Comparison of ENCODE assay signal across 8 cellular contexts in the genomic region with DNA sequence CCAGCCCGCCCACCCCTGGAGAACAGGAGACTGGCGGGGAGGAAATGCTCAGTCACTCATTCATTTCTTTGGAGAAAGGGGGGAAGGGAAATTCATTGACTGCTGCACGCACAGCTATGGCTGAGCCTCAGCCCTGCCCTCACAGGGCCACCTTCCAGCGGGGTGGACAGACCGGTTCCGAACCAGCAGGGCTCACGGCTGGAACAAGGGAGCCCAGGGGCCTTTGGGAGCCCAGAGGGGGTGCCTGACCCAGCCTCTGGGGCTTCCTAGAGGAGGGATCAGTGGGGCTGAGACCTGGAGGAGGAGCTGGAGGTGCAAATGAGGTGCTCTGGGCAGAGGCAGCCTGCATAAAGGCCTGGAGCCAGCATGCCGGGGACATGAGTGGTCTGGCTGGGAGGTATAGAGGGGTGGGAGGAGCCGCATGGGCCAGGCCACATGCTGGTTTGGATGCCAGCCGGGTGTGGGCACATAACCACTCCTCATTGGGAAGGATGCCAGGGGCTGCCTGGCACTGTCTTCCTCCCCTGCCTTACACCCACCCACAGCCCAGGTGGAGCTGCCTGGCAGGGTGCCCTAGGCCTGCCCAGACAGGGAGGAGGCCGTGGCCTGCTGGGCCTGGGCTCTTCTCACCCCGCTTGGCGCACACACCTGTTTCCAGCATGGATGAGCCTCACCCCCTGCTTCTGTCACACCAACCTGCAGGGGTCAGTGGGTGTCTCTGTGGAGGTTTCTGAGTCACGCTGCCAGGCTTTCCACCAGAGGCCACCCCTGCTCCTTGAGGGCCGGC. TPM values are rescaled to one million over a fixed set of nuclear protein-coding genes. Genes with fewer than 3 reads are reported as not detected.
DNase-seq lines count a peak whose midpoint lies in the region; ATAC-seq and TF ChIP-seq lines count a peak whose summit lies in the region.

No MANE protein-coding gene starts in this region.

- H3K36me3 Mint-ChIP-seq in progenitor cell of endocrine pancreas (ENCODE audit: insufficient read depth): peaks cover 6% of the 10 kb centered on the region
- peaks cover 8% of the 10 kb centered on the region for H3K36me3 Mint-ChIP-seq in natural killer cell treated with Interleukin-12 subunit alpha and Interleukin-12 subunit beta and Interleukin-15 and Interleukin-18, amount 100 ng/mL, for 72 hours

- DNase-seq in NCI-H146 (lab: John Stamatoyannopoulos, UW) (peak; percentile 64), NCI-H146 treated with DMSO at 0.1 percent for 48 hours (lab: John Stamatoyannopoulos, UW; ENCODE audit: unreplicated experiment) (no peak), RPMI8226 (peak; percentile 98), glomerular visceral epithelial cell (ENCODE audit: extremely low spot score) (peak; percentile 99), progenitor cell of endocrine pancreas (ENCODE audit: low spot score, unreplicated experiment) (peak; percentile 37), GM20000 (ENCODE audit: low spot score) (no peak)
- no peak for DNase-seq in natural killer cell treated with Interleukin-12 subunit alpha and Interleukin-12 subunit beta and Interleukin-15 and Interleukin-18, amount 100 ng/mL, for 72 hours (ENCODE audit: low spot score)

- peaks cover 17% of the 10 kb centered on the region for H3K4me1 Mint-ChIP-seq in progenitor cell of endocrine pancreas (ENCODE audit: low read depth)
- peaks cover 14 to 22% of the 10 kb centered on the region in 2 donors for H3K4me1 Mint-ChIP-seq in natural killer cell treated with Interleukin-12 subunit alpha and Interleukin-12 subunit beta and Interleukin-15 and Interleukin-18, amount 100 ng/mL, for 72 hours (ENCODE audit: low read depth in 2 of 2)

- no peak for ATAC-seq in natural killer cell treated with Interleukin-12 subunit alpha and Interleukin-12 subunit beta and Interleukin-15 and Interleukin-18, amount 100 ng/mL, for 72 hours
- no peak for ATAC-seq in GM18520 (IDR thresholded peaks at IDR 0.05; ENCODE audit: unreplicated experiment)

- no peaks in the 10 kb centered on the region for H3K27me3 Mint-ChIP-seq in progenitor cell of endocrine pancreas
- no peaks in the 10 kb centered on the region for H3K27me3 Mint-ChIP-seq in natural killer cell treated with Interleukin-12 subunit alpha and Interleukin-12 subunit beta and Interleukin-15 and Interleukin-18, amount 100 ng/mL, for 72 hours

- no peaks in the 10 kb centered on the region for H3K9me3 Mint-ChIP-seq in progenitor cell of endocrine pancreas (ENCODE audit: low read depth)
- H3K9me3 Mint-ChIP-seq in natural killer cell treated with Interleukin-12 subunit alpha and Interleukin-12 subunit beta and Interleukin-15 and Interleukin-18, amount 100 ng/mL, for 72 hours: no peaks in the 10 kb centered on the region

- H3K4me3 Mint-ChIP-seq in progenitor cell of endocrine pancreas (ENCODE audit: low read depth): no peak overlapping the region
- no peak overlapping the region for H3K4me3 Mint-ChIP-seq in natural killer cell treated with Interleukin-12 subunit alpha and Interleukin-12 subunit beta and Interleukin-15 and Interleukin-18, amount 100 ng/mL, for 72 hours

- TF ChIP-seq CTCF in progenitor cell of endocrine pancreas (IDR thresholded peaks at IDR 0.05; ENCODE audit: unreplicated experiment): no peak
- TF ChIP-seq CTCF in GM20000 (IDR thresholded peaks at IDR 0.05; ENCODE audit: extremely low read depth, missing control alignments): no peak

- peak overlapping the region; percentile 95 for H3K27ac Mint-ChIP-seq in progenitor cell of endocrine pancreas
- H3K27ac Mint-ChIP-seq in natural killer cell treated with Interleukin-12 subunit alpha and Interleukin-12 subunit beta and Interleukin-15 and Interleukin-18, amount 100 ng/mL, for 72 hours: no peak overlapping the region

RNA-seq across cellular contexts. Expression of a gene that starts 26.9 kb away (rescaled TPM):
- 97.8 and 102 TPM in 2 replicates for total RNA-seq in progenitor cell of endocrine pancreas
- 100 to 1,000 TPM in 1 of 2 donors, 10 to 100 TPM in 1; 87.4 to 153 TPM for total RNA-seq in natural killer cell treated with Interleukin-12 subunit alpha and Interleukin-12 subunit beta and Interleukin-15 and Interleukin-18, amount 100 ng/mL, for 72 hours

RNA-seq across cellular contexts. Expression of a gene that starts 39.6 kb away (rescaled TPM):
- total RNA-seq in progenitor cell of endocrine pancreas: 31.6 and 33.8 TPM in 2 replicates
- not detected for total RNA-seq in natural killer cell treated with Interleukin-12 subunit alpha and Interleukin-12 subunit beta and Interleukin-15 and Interleukin-18, amount 100 ng/mL, for 72 hours

RNA-seq across cellular contexts. Expression of a gene that starts 55.0 kb away (rescaled TPM):
- total RNA-seq in progenitor cell of endocrine pancreas: 0.19 and 0.36 TPM in 2 replicates
- not detected for total RNA-seq in natural killer cell treated with Interleukin-12 subunit alpha and Interleukin-12 subunit beta and Interleukin-15 and Interleukin-18, amount 100 ng/mL, for 72 hours

Comparison
In these comparisons a context has a peak if more than half of its experiments do, and no peak if none do; other contexts are left out.
1. DNase-seq: peak in NCI-H146 (single experiment), RPMI8226 (single experiment), glomerular visceral epithelial cell (single experiment) and progenitor cell of endocrine pancreas (single experiment); none in NCI-H146 treated with DMSO at 0.1 percent for 48 hours (single experiment), natural killer cell treated with Interleukin-12 subunit alpha and Interleukin-12 subunit beta and Interleukin-15 and Interleukin-18, amount 100 ng/mL, for 72 hours (single experiment) and GM20000 (single experiment).
2. RNA of a gene that starts 39.6 kb away (total RNA-seq): 31.6 to 33.8 TPM in progenitor cell of endocrine pancreas; not detected in natural killer cell treated with Interleukin-12 subunit alpha and Interleukin-12 subunit beta and Interleukin-15 and Interleukin-18, amount 100 ng/mL, for 72 hours; every median in the first group is over 10 times any median in the second.